9 cellular contexts compared by ENCODE assay signal in the genomic region with DNA sequence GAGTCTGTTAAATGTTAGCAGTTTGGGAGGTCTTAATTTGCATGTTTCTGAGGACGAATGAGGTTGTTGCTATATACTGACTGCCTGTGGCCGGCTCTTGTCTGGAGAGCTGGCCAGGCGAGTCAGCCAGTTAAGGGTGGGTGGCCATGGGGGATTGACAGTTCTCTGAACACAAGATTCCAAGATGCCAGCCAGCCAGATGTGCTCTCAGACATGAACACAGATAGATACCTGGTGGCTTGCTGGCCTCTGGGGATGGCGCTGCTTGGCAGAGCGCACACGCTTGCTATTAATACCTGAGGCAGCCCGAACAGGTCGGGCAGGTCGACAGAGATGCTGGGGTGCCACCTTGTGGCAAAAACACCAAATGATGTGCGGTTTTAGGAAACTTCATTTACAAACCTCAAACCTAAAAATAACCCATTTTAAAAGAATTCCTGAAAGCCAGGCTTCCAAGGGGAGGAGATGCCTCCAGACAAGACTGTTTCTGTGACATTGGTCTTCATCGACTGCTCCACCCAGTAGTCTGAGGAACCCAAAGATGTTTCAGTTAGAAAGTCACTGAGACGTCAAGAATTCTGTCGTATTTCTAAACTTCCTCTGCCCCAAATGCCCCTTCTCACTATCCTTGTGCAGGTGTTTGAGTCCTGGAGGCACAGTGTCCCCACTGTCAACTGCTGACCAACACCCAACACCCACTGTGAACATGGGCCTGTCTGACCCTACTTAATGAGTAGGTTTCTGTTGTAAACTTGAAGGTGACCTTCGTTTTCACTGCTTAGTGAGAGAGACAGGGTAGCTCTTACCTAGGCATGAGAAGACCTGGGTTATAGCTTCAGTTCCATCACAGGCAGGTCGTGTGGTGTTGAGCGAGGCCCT.
DNase-seq lines count a peak whose midpoint lies in the region; ATAC-seq and TF ChIP-seq lines count a peak whose summit lies in the region.
"Had no signal": no experiment of that assay in that cellular context is flagged by ENCODE, and none has a peak within 500 bp of the region (broad histone marks: within the 10 kb centered on the region; RNA-seq: fewer than 3 reads in every experiment).

No MANE protein-coding gene starts in this region.

- H3K4me1 Mint-ChIP-seq in activated T-cell treated with anti-CD3 and anti-CD28 coated beads, Interleukin-2, amount 50 U/mL, for 4 hours (ENCODE audit: low read depth), result peaks cover 29% of the 10 kb centered on the region
- no peaks in the 10 kb centered on the region for H3K4me1 Mint-ChIP-seq in type B pancreatic cell (ENCODE audit: unreplicated experiment)

- H3K4me3 Mint-ChIP-seq in activated T-cell treated with anti-CD3 and anti-CD28 coated beads, Interleukin-2, amount 50 U/mL, for 4 hours, result no peak overlapping the region
- H3K4me3 Mint-ChIP-seq in type B pancreatic cell, result no peak overlapping the region

- H3K4me1 ChIP-seq in OCI-LY1 (ENCODE audit: insufficient read depth, low read length, severe bottlenecking) (peaks cover 12% of the 10 kb centered on the region), osteoblast (ENCODE audit: insufficient read depth, low read length) (peaks cover 3% of the 10 kb centered on the region)

- H3K27ac Mint-ChIP-seq in type B pancreatic cell, result no peak overlapping the region

- H3K9me2 ChIP-seq in OCI-LY1 (ENCODE audit: low read depth, low read length), result no peaks in the 10 kb centered on the region

- H2AFZ ChIP-seq in OCI-LY1 (ENCODE audit: low read length), result no peak overlapping the region
- no peak overlapping the region for H2AFZ ChIP-seq in osteoblast (ENCODE audit: low read length)

- H3K27me3 ChIP-seq in OCI-LY1 (ENCODE audit: insufficient read depth, low read length) (no peaks in the 10 kb centered on the region), osteoblast (ENCODE audit: insufficient read depth, low read length) (no peaks in the 10 kb centered on the region)

- ATAC-seq in HG03135 (IDR thresholded peaks at IDR 0.05; ENCODE audit: unreplicated experiment), result peak; percentile 48
- peak; percentile 86 to 88 for ATAC-seq in activated T-cell treated with anti-CD3 and anti-CD28 coated beads, Interleukin-2, amount 50 U/mL, for 4 hours

- H3K4me2 ChIP-seq in OCI-LY1 (ENCODE audit: low read length), result no peak overlapping the region; the same call in 1 of the 2 replicates
- H3K4me2 ChIP-seq in osteoblast (ENCODE audit: insufficient read depth, low read length), result no peak overlapping the region

- H3K27ac ChIP-seq in OCI-LY1 (ENCODE audit: low read depth, low read length, poor library complexity, severe bottlenecking), result peak overlapping the region; percentile 35
- H3K27ac ChIP-seq in osteoblast (ENCODE audit: low read depth, low read length), result no peak overlapping the region
- H3K27ac ChIP-seq: skin epidermis had no signal

- H3K4me3 ChIP-seq in OCI-LY1 (ENCODE audit: low read depth, low read length, poor library complexity, severe bottlenecking) (no peak overlapping the region), osteoblast (ENCODE audit: insufficient read depth, low read length) (no peak overlapping the region)
- H3K4me3 ChIP-seq: skin epidermis had no signal

- H3K36me3 Mint-ChIP-seq in activated T-cell treated with anti-CD3 and anti-CD28 coated beads, Interleukin-2, amount 50 U/mL, for 4 hours (ENCODE audit: insufficient read depth), result peaks cover 7% of the 10 kb centered on the region
- H3K36me3 Mint-ChIP-seq in type B pancreatic cell, result no peaks in the 10 kb centered on the region

- H3K36me3 ChIP-seq in OCI-LY1 (ENCODE audit: insufficient read depth, low read length), result no peaks in the 10 kb centered on the region
- no peaks in the 10 kb centered on the region for H3K36me3 ChIP-seq in osteoblast (ENCODE audit: insufficient read depth, low read length)

- no peaks in the 10 kb centered on the region for H3K9me3 Mint-ChIP-seq in activated T-cell treated with anti-CD3 and anti-CD28 coated beads, Interleukin-2, amount 50 U/mL, for 4 hours
- no peaks in the 10 kb centered on the region for H3K9me3 Mint-ChIP-seq in type B pancreatic cell

- TF ChIP-seq CTCF in OCI-LY1 (IDR thresholded peaks at IDR 0.05; ENCODE audit: low read length), result peak; percentile 57
- TF ChIP-seq CTCF in osteoblast (IDR thresholded peaks at IDR 0.05; ENCODE audit: extremely low read depth, low read depth, low read length), result peak; percentile 72
- peak; percentile 84 for TF ChIP-seq CTCF in type B pancreatic cell (conservative IDR thresholded peaks at IDR 0.05)

- H3K79me2 ChIP-seq in OCI-LY1 (ENCODE audit: insufficient read depth, low read length), result no peaks in the 10 kb centered on the region
- no peaks in the 10 kb centered on the region for H3K79me2 ChIP-seq in osteoblast (ENCODE audit: insufficient read depth, low read length)

- H3K9ac ChIP-seq in OCI-LY1 (ENCODE audit: low read length), result no peak overlapping the region

- no peaks in the 10 kb centered on the region for H3F3A ChIP-seq in OCI-LY1 (ENCODE audit: insufficient read depth, low read length)

- DNase-seq in NOMO-1 treated with DMSO at 0.1 percent for 48 hours (lab: John Stamatoyannopoulos, UW; ENCODE audit: unreplicated experiment) (peak; percentile 10), NOMO-1 treated with dmso at 0.1 percent for 144 hours (lab: John Stamatoyannopoulos, UW; ENCODE audit: unreplicated experiment) (no peak), fibroblast of peridontal ligament (ENCODE audit: extremely low read depth) (peak; percentile 63), osteoblast (ENCODE audit: insufficient read length, low spot score, missing footprints) (peak; percentile 80), type B pancreatic cell (ENCODE audit: extremely low spot score, unreplicated experiment) (no peak)
- peak; percentile 62 for DNase-seq in activated T-cell treated with anti-CD3 and anti-CD28 coated beads, Interleukin-2, amount 50 U/mL, for 4 hours

- H3K27me3 Mint-ChIP-seq in activated T-cell treated with anti-CD3 and anti-CD28 coated beads, Interleukin-2, amount 50 U/mL, for 4 hours (ENCODE audit: low read depth), result no peaks in the 10 kb centered on the region
- no peaks in the 10 kb centered on the region for H3K27me3 Mint-ChIP-seq in type B pancreatic cell

- H3K9me3 ChIP-seq in OCI-LY1 (ENCODE audit: low read length) (no peaks in the 10 kb centered on the region), osteoblast (ENCODE audit: low read depth, low read length) (no peaks in the 10 kb centered on the region)

- H4K20me1 ChIP-seq in OCI-LY1 (ENCODE audit: insufficient read depth, low read length), result no peaks in the 10 kb centered on the region
- H4K20me1 ChIP-seq in osteoblast (ENCODE audit: insufficient read depth, low read length), result no peaks in the 10 kb centered on the region

Comparison
In these comparisons a context has a peak if more than half of its experiments do, and no peak if none do; other contexts are left out.
1. DNase-seq: peak in NOMO-1 treated with DMSO at 0.1 percent for 48 hours (single experiment), activated T-cell treated with anti-CD3 and anti-CD28 coated beads, Interleukin-2, amount 50 U/mL, for 4 hours (single experiment), fibroblast of peridontal ligament (single experiment) and osteoblast (single experiment); none in NOMO-1 treated with dmso at 0.1 percent for 144 hours (single experiment) and type B pancreatic cell (single experiment).
2. Peak in every context shown above with its lines, with median percentiles within 50 percentile points of each other: CTCF ChIP-seq.